In the genomic region with DNA sequence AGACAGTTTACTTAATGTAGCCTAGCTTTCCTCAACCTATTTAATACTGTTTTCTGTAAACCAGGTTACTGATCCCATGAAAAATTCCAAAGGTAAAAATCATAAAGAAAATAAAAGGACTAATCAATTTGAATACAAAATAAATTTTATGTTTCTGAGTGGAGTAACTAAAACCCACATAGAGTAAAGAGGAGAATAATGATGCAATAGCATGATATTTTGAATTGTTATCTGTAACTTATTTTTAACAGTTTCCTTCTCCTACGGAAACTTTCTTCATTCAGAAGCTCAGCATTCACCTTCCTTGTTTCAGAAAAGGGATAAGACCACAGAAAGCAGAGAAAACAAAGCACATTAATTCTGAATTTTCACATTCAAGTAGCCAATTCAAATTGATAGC, we compare ENCODE assay signal across 31 cellular contexts.
"Had no signal": no experiment of that assay in that cellular context is flagged by ENCODE, and none has a peak within 500 bp of the region (broad histone marks: within the 10 kb centered on the region; RNA-seq: fewer than 3 reads in every experiment).

No MANE protein-coding gene starts in this region.

- DNase-seq: activated B cell treated with CpG ODN at 0.5 μM for 24 hours; activated CD4-positive, alpha-beta T cell treated with anti-CD3 and anti-CD28 coated beads for 48 hours; activated CD4-positive, alpha-beta T cell treated with anti-CD3 and anti-CD28 coated beads, Interleukin-2, amount 50 U/mL, for 1 hour; activated CD4-positive, alpha-beta T cell treated with anti-CD3 and anti-CD28 coated beads, Interleukin-2, amount 50 U/mL, for 48 hours; activated CD8-positive, alpha-beta memory T cell treated with anti-CD3 and anti-CD28 coated beads for 24 hours; activated CD8-positive, alpha-beta T cell treated with anti-CD3 and anti-CD28 coated beads for 36 hours; activated effector memory CD4-positive, alpha-beta T cell treated with anti-CD3 and anti-CD28 coated beads, Interleukin-2, amount 50 U/mL, for 16 hours; activated naive CD4-positive, alpha-beta T cell treated with anti-CD3 and anti-CD28 coated beads for 36 hours; activated naive CD8-positive, alpha-beta T cell treated with anti-CD3 and anti-CD28 coated beads for 36 hours; activated naive CD8-positive, alpha-beta T cell treated with anti-CD3 and anti-CD28 coated beads, Interleukin-2, amount 50 U/mL, for 24 hours; activated T-cell treated with anti-CD3 and anti-CD28 coated beads, Interleukin-2, amount 50 U/mL, for 48 hours; adrenal gland; amygdala; aorta; body of pancreas; central memory CD4-positive, alpha-beta T cell; dorsolateral prefrontal cortex; effector memory CD8-positive, alpha-beta T cell; erythroblast; foreskin keratinocyte; gastrocnemius medialis; glutamatergic neuron; heart left ventricle; T-helper 1 cell; T-helper 17 cell; T1000; WERI-Rb-1 had no signal

- ATAC-seq: activated CD4-positive, CD25-positive, alpha-beta regulatory T cell treated with anti-CD3 and anti-CD28 coated beads, Interleukin-2, amount 50 U/mL, for 24 hours; activated CD8-positive, alpha-beta T cell treated with anti-CD3 and anti-CD28 coated beads for 36 hours; activated naive CD8-positive, alpha-beta T cell treated with anti-CD3 and anti-CD28 coated beads, Interleukin-2, amount 50 U/mL, for 24 hours; body of pancreas; effector memory CD8-positive, alpha-beta T cell; foreskin keratinocyte; gastrocnemius medialis; heart left ventricle; T-helper 17 cell had no signal

- H3K4me1 ChIP-seq: adrenal gland, body of pancreas, esophagus muscularis mucosa, foreskin keratinocyte, gastrocnemius medialis, heart left ventricle had no signal

- H3K4me3 ChIP-seq: adrenal gland, body of pancreas, cardiac muscle cell, coronary artery, dorsolateral prefrontal cortex, esophagus muscularis mucosa, gastrocnemius medialis, heart left ventricle had no signal

- H3K27me3 ChIP-seq: adrenal gland, body of pancreas, cardiac muscle cell, dorsolateral prefrontal cortex, esophagus muscularis mucosa, foreskin keratinocyte, gastrocnemius medialis, heart left ventricle had no signal

- H3K9me3 ChIP-seq: adrenal gland, body of pancreas, esophagus muscularis mucosa, gastrocnemius medialis, heart left ventricle had no signal

- H3K27ac ChIP-seq: adrenal gland, body of pancreas, cardiac muscle cell, coronary artery, esophagus muscularis mucosa, foreskin keratinocyte, gastrocnemius medialis, heart left ventricle, WERI-Rb-1 had no signal

- H3K36me3 ChIP-seq: adrenal gland, cardiac muscle cell, esophagus muscularis mucosa, gastrocnemius medialis, heart left ventricle, WERI-Rb-1 had no signal
